9 cellular contexts compared by ENCODE assay signal in genomic region chr6:11785449-11785951, GRCh38. TPM values are rescaled to one million over a fixed set of nuclear protein-coding genes. Genes with fewer than 3 reads are reported as not detected.
DNase-seq lines count a peak whose midpoint lies in the region; ATAC-seq and TF ChIP-seq lines count a peak whose summit lies in the region.
"Had no signal": no experiment of that assay in that cellular context is flagged by ENCODE, and none has a peak within 500 bp of the region (broad histone marks: within the 10 kb centered on the region; RNA-seq: fewer than 3 reads in every experiment).

No MANE protein-coding gene starts in this region.

- H3K4me2 ChIP-seq in OCI-LY7 (ENCODE audit: low read length): no peak overlapping the region

- H3K4me3 Mint-ChIP-seq in activated CD8-positive, alpha-beta T cell treated with anti-CD3 and anti-CD28 coated beads for 36 hours: no peak overlapping the region
- no peak overlapping the region for H3K4me3 Mint-ChIP-seq in activated CD8-positive, alpha-beta T cell treated with anti-CD3 and anti-CD28 coated beads, Interleukin-2, amount 10 ng/mL, durations not matched to agents 7 days and 5 days
- H3K4me3 Mint-ChIP-seq in naive thymus-derived CD4-positive, alpha-beta T cell: peak overlapping the region in 3 of 10 donors; percentile 2 to 31 (median 10)
- H3K4me3 Mint-ChIP-seq in type B pancreatic cell: no peak overlapping the region
- H3K4me3 Mint-ChIP-seq: nephron had no signal

- H3K4me1 ChIP-seq in naive thymus-derived CD4-positive, alpha-beta T cell (ENCODE audit: control insufficient read depth in 2 of 2, insufficient read depth in 2 of 2, low read length in 2 of 2): no peaks in the 10 kb centered on the region
- no peaks in the 10 kb centered on the region for H3K4me1 ChIP-seq in OCI-LY7 (ENCODE audit: insufficient read depth, low read length, poor library complexity, severe bottlenecking)

- no peak overlapping the region for H2AFZ ChIP-seq in OCI-LY7 (ENCODE audit: low read length)

- no peaks in the 10 kb centered on the region for H3K36me3 ChIP-seq in naive thymus-derived CD4-positive, alpha-beta T cell (ENCODE audit: control insufficient read depth in 2 of 3, insufficient read depth in 3 of 3, low read length in 3 of 3)
- H3K36me3 ChIP-seq in OCI-LY7 (ENCODE audit: insufficient read depth, low read length): no peaks in the 10 kb centered on the region

- H3K27ac ChIP-seq in naive thymus-derived CD4-positive, alpha-beta T cell (ENCODE audit: low read depth, low read length): no peak overlapping the region
- H3K27ac ChIP-seq in OCI-LY7 (ENCODE audit: low read depth, low read length, poor library complexity, severe bottlenecking): no peak overlapping the region

- ATAC-seq in activated CD8-positive, alpha-beta T cell treated with anti-CD3 and anti-CD28 coated beads for 36 hours: peak; percentile 52
- ATAC-seq in activated CD8-positive, alpha-beta T cell treated with anti-CD3 and anti-CD28 coated beads, Interleukin-2, amount 10 ng/mL, durations not matched to agents 7 days and 5 days: no peak
- ATAC-seq in GM21825 (IDR thresholded peaks at IDR 0.05; ENCODE audit: unreplicated experiment): peak; percentile 38
- ATAC-seq in naive thymus-derived CD4-positive, alpha-beta T cell: peak; percentile 20

- POLR2A ChIA-PET in activated CD8-positive, alpha-beta T cell treated with anti-CD3 and anti-CD28 coated beads for 36 hours (lab: Charles Lee): interaction anchor here (1.2 to 1.4 kb wide), 2 partner anchors 12 to 222 kb away, joined by 3 to 4 read pairs; no protein-coding TSS in a partner anchor
- POLR2A ChIA-PET in activated CD8-positive, alpha-beta T cell treated with anti-CD3 and anti-CD28 coated beads, Interleukin-2, amount 10 ng/mL, durations not matched to agents 7 days and 5 days (lab: Charles Lee): interaction anchor here (1.2 kb wide), 1 partner anchor 57 kb away, joined by 3 read pairs; no protein-coding TSS in a partner anchor
- POLR2A ChIA-PET in naive thymus-derived CD4-positive, alpha-beta T cell (lab: Charles Lee): no interaction called here
- POLR2A ChIA-PET in OCI-LY7 (lab: Charles Lee): no interaction called here

- CTCF ChIA-PET in activated CD8-positive, alpha-beta T cell treated with anti-CD3 and anti-CD28 coated beads for 36 hours (lab: Charles Lee): interaction anchor here (1.0 kb wide), 1 partner anchor 22 kb away, joined by 3 read pairs; no protein-coding TSS in a partner anchor
- CTCF ChIA-PET in activated CD8-positive, alpha-beta T cell treated with anti-CD3 and anti-CD28 coated beads, Interleukin-2, amount 10 ng/mL, durations not matched to agents 7 days and 5 days (lab: Charles Lee): interaction anchor here (1.4 kb wide), 1 partner anchor 129 kb away, joined by 3 read pairs; no protein-coding TSS in a partner anchor
- CTCF ChIA-PET in naive thymus-derived CD4-positive, alpha-beta T cell (lab: Charles Lee): interaction anchor here (0.6 to 1.0 kb wide), 2 partner anchors 22 to 1275 kb away, joined by 3 read pairs; no protein-coding TSS in a partner anchor
- CTCF ChIA-PET in OCI-LY7 (lab: Charles Lee; ENCODE audit: unreplicated experiment): no interaction called here

- no TSS peak for BruUV-seq in OCI-LY7 (replicated peaks; lab: Mats Ljungman, UMichigan)

- H3K9me2 ChIP-seq in OCI-LY7 (ENCODE audit: insufficient read depth, low read length): no peaks in the 10 kb centered on the region

- TF ChIP-seq CTCF in activated CD8-positive, alpha-beta T cell treated with anti-CD3 and anti-CD28 coated beads for 36 hours (IDR thresholded peaks at IDR 0.05): no peak
- no peak for TF ChIP-seq CTCF in OCI-LY7 (conservative IDR thresholded peaks at IDR 0.05; ENCODE audit: low read length)
- no peak for TF ChIP-seq CTCF in type B pancreatic cell (conservative IDR thresholded peaks at IDR 0.05)

- intact Hi-C loops in activated CD8-positive, alpha-beta T cell treated with anti-CD3 and anti-CD28 coated beads for 36 hours (cut with micrococcal nuclease): no loop called here
- intact Hi-C loops in naive thymus-derived CD4-positive, alpha-beta T cell (cut with micrococcal nuclease): loop anchor here in 1 of 2 donors (5.0 kb wide), 2 partner anchors 58 to 73 kb away; no protein-coding TSS in a partner anchor
- intact Hi-C loops in OCI-LY7 (cut with micrococcal nuclease; ENCODE audit: unreplicated experiment): no loop called here

- H3K36me3 Mint-ChIP-seq in activated CD8-positive, alpha-beta T cell treated with anti-CD3 and anti-CD28 coated beads for 36 hours (ENCODE audit: low read depth): no peaks in the 10 kb centered on the region
- H3K36me3 Mint-ChIP-seq in activated CD8-positive, alpha-beta T cell treated with anti-CD3 and anti-CD28 coated beads, Interleukin-2, amount 10 ng/mL, durations not matched to agents 7 days and 5 days (ENCODE audit: low read depth): no peaks in the 10 kb centered on the region
- H3K36me3 Mint-ChIP-seq in naive thymus-derived CD4-positive, alpha-beta T cell: peaks cover 0 to 6% (median 0%) of the 10 kb centered on the region in 5 donors
- no peaks in the 10 kb centered on the region for H3K36me3 Mint-ChIP-seq in type B pancreatic cell

- no peaks in the 10 kb centered on the region for H3K79me2 ChIP-seq in OCI-LY7 (ENCODE audit: insufficient read depth, low read depth, low read length)

- no peaks in the 10 kb centered on the region for H3K27me3 Mint-ChIP-seq in activated CD8-positive, alpha-beta T cell treated with anti-CD3 and anti-CD28 coated beads for 36 hours
- no peaks in the 10 kb centered on the region for H3K27me3 Mint-ChIP-seq in activated CD8-positive, alpha-beta T cell treated with anti-CD3 and anti-CD28 coated beads, Interleukin-2, amount 10 ng/mL, durations not matched to agents 7 days and 5 days (ENCODE audit: low read depth)
- peaks cover 0 to 3% (median 0%) of the 10 kb centered on the region in 5 donors for H3K27me3 Mint-ChIP-seq in naive thymus-derived CD4-positive, alpha-beta T cell
- H3K27me3 Mint-ChIP-seq in type B pancreatic cell: no peaks in the 10 kb centered on the region

- H3K9me3 Mint-ChIP-seq in activated CD8-positive, alpha-beta T cell treated with anti-CD3 and anti-CD28 coated beads for 36 hours: peaks cover 4% of the 10 kb centered on the region
- no peaks in the 10 kb centered on the region for H3K9me3 Mint-ChIP-seq in activated CD8-positive, alpha-beta T cell treated with anti-CD3 and anti-CD28 coated beads, Interleukin-2, amount 10 ng/mL, durations not matched to agents 7 days and 5 days (ENCODE audit: insufficient read depth)
- H3K9me3 Mint-ChIP-seq in naive thymus-derived CD4-positive, alpha-beta T cell: peaks cover 0 to 11% (median 0%) of the 10 kb centered on the region in 11 donors
- peaks cover 5% of the 10 kb centered on the region for H3K9me3 Mint-ChIP-seq in type B pancreatic cell
- H3K9me3 Mint-ChIP-seq: nephron had no signal

- peaks cover 7% of the 10 kb centered on the region for H3K4me1 Mint-ChIP-seq in activated CD8-positive, alpha-beta T cell treated with anti-CD3 and anti-CD28 coated beads for 36 hours (ENCODE audit: low read depth)
- peaks cover 3% of the 10 kb centered on the region for H3K4me1 Mint-ChIP-seq in activated CD8-positive, alpha-beta T cell treated with anti-CD3 and anti-CD28 coated beads, Interleukin-2, amount 10 ng/mL, durations not matched to agents 7 days and 5 days (ENCODE audit: low read depth)
- H3K4me1 Mint-ChIP-seq in naive thymus-derived CD4-positive, alpha-beta T cell: peaks cover 0 to 7% (median 0%) of the 10 kb centered on the region in 7 donors
- H3K4me1 Mint-ChIP-seq in type B pancreatic cell (ENCODE audit: unreplicated experiment): no peaks in the 10 kb centered on the region
- H3K4me1 Mint-ChIP-seq: nephron had no signal

- no peaks in the 10 kb centered on the region for H4K20me1 ChIP-seq in OCI-LY7 (ENCODE audit: insufficient read depth, low read length)

- no peaks in the 10 kb centered on the region for H3K9me3 ChIP-seq in naive thymus-derived CD4-positive, alpha-beta T cell (ENCODE audit: control insufficient read depth in 2 of 3, low read length in 3 of 3)
- H3K9me3 ChIP-seq in OCI-LY7 (ENCODE audit: low read length): no peaks in the 10 kb centered on the region

- peak overlapping the region; percentile 7 for H3K4me3 ChIP-seq in naive thymus-derived CD4-positive, alpha-beta T cell (ENCODE audit: low read length)
- no peak overlapping the region for H3K4me3 ChIP-seq in OCI-LY7 (ENCODE audit: low read depth, low read length, poor library complexity, severe bottlenecking)

- no peak overlapping the region for H3K27ac Mint-ChIP-seq in activated CD8-positive, alpha-beta T cell treated with anti-CD3 and anti-CD28 coated beads for 36 hours
- H3K27ac Mint-ChIP-seq in activated CD8-positive, alpha-beta T cell treated with anti-CD3 and anti-CD28 coated beads, Interleukin-2, amount 10 ng/mL, durations not matched to agents 7 days and 5 days: no peak overlapping the region
- peak overlapping the region in 2 of 9 donors; percentile 12 to 21 for H3K27ac Mint-ChIP-seq in naive thymus-derived CD4-positive, alpha-beta T cell
- H3K27ac Mint-ChIP-seq in type B pancreatic cell: no peak overlapping the region
- H3K27ac Mint-ChIP-seq: nephron had no signal

- no peaks in the 10 kb centered on the region for H3K27me3 ChIP-seq in naive thymus-derived CD4-positive, alpha-beta T cell (ENCODE audit: control insufficient read depth in 2 of 2, insufficient read depth in 2 of 2, low read length in 2 of 2)

- peak; percentile 54 for DNase-seq in activated CD8-positive, alpha-beta T cell treated with anti-CD3 and anti-CD28 coated beads for 36 hours
- no peak for DNase-seq in activated CD8-positive, alpha-beta T cell treated with anti-CD3 and anti-CD28 coated beads, Interleukin-2, amount 10 ng/mL, durations not matched to agents 7 days and 5 days
- DNase-seq in NCI-H2081 treated with DMSO at 0.1 percent for 48 hours (lab: John Stamatoyannopoulos, UW): peak; percentile 50
- no peak for DNase-seq in naive thymus-derived CD4-positive, alpha-beta T cell
- no peak for DNase-seq in H4 (ENCODE audit: low spot score)
- no peak for DNase-seq in OCI-LY7 (ENCODE audit: low spot score)
- DNase-seq in type B pancreatic cell (ENCODE audit: extremely low spot score, unreplicated experiment): no peak

RNA-seq across cellular contexts. Expression of gene ADTRP, which starts 6.9 kb away (rescaled TPM):
- 10 to 100 TPM; 20.0 to 21.9 TPM for total RNA-seq in activated CD8-positive, alpha-beta T cell treated with anti-CD3 and anti-CD28 coated beads for 36 hours
- total RNA-seq in activated CD8-positive, alpha-beta T cell treated with anti-CD3 and anti-CD28 coated beads, Interleukin-2, amount 10 ng/mL, durations not matched to agents 7 days and 5 days: under 1 TPM; 0.63 to 0.68 TPM
- total RNA-seq in naive thymus-derived CD4-positive, alpha-beta T cell: 10 to 100 TPM in 4 of 5 experiments, 1 to 10 TPM in 1; 3.1 to 82.7 (median 27.2) TPM
- 100 to 1,000 TPM in 1 of 2 donors, 10 to 100 TPM in 1; 64.6 to 109 TPM for polyA plus RNA-seq in naive thymus-derived CD4-positive, alpha-beta T cell
- total RNA-seq in H4 (2014; rRNA removed; shearing (Covaris generic)): 0.74 TPM in 1 of 2 replicates, not detected in the other
- not detected in 2 replicates for total RNA-seq in OCI-LY7 (2014; rRNA removed; shearing (Covaris generic))
- total RNA-seq in OCI-LY7 (2022) (not detected in 2 replicates), type B pancreatic cell (ENCODE audit: low replicate concordance) (1.4 and 3.2 TPM in 2 replicates)

Comparison
In these comparisons a context has a peak if more than half of its experiments do, and no peak if none do; other contexts are left out.
1. DNase-seq: peak in activated CD8-positive, alpha-beta T cell treated with anti-CD3 and anti-CD28 coated beads for 36 hours (single experiment) and NCI-H2081 treated with DMSO at 0.1 percent for 48 hours (single experiment); none in activated CD8-positive, alpha-beta T cell treated with anti-CD3 and anti-CD28 coated beads, Interleukin-2, amount 10 ng/mL, durations not matched to agents 7 days and 5 days (single experiment), naive thymus-derived CD4-positive, alpha-beta T cell (0 of 9), H4 (single experiment), OCI-LY7 (single experiment) and type B pancreatic cell (single experiment).
2. POLR2A ChIA-PET loops: an anchor here in activated CD8-positive, alpha-beta T cell treated with anti-CD3 and anti-CD28 coated beads for 36 hours (1.2 to 1.4 kb wide) and activated CD8-positive, alpha-beta T cell treated with anti-CD3 and anti-CD28 coated beads, Interleukin-2, amount 10 ng/mL, durations not matched to agents 7 days and 5 days (1.2 kb wide); none called in naive thymus-derived CD4-positive, alpha-beta T cell and OCI-LY7.